ENCODE assay signal across 1 cellular context in the genomic region with DNA sequence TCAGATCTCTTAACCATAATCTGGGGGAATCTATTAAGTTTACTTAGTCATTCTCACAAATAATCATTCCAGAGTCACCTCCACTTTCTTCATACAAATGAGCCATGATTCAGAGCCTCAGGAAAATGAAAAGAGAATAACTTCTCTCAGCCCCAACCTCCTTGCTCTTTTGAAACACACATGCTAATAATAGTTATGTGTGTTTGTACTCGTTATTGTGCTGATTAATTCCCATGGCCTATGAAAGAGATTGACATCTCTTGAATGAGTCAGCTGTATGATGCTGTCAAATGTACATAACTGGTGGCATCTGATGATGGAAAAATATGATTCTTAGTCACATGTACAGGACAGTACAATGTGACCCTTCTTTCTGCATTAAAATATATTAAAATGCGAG.
TF ChIP-seq lines count a peak whose summit lies in the region.

No MANE protein-coding gene starts in this region.

TF ChIP-seq in GM12891, 5 proteins besides CTCF, POLR2A, EP300 and RAD21:
- TF ChIP-seq SPI1 (IDR thresholded peaks at IDR 0.05; ENCODE audit: low read depth, low read length) (no peak), POU2F2 (IDR thresholded peaks at IDR 0.05; ENCODE audit: low read depth, low read length) (no peak)
